18 cellular contexts compared by ENCODE assay signal in the genomic region with DNA sequence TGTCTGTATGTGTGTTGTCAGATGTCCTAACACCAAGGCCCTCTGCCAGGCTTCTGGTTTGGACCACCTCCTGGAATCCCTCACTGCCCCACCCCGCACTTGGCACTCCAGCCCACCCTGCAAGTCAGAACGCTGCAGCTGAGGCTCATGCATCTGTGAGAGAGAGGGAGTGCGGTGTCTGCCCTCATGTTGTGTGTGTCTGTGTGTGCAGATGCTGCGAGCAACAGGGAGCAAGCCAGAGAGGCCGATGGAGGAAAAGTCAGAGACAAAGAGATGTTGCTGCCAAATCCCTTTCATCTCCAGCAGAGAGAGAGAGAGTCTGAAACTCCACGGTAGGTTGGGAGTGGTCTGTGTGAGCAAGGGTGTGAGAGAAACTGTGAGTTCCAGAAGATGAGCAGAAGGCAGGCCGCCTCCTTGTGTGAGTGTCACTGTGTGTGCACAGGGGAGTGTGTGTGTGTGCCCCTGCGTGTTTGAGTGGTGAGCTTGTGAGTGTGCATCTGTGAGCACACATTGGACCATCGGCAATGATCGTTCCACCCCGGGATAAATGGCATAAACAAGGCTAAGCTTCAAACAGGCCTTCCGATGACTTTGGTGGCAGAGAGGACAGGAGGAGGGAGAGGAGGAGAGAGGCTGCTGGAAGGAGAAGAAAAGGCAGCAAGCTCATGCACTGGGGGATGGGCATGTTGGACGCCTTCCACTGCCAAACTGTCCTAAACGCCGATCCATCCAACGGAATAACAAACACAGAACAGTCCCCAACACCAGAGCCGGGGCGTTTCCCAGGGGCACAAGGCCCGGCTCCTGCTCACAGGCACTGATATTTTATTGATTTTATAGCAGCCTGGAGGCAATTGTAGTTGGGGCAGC.
"Had no signal": no experiment of that assay in that cellular context is flagged by ENCODE, and none has a peak within 500 bp of the region (broad histone marks: within the 10 kb centered on the region; RNA-seq: fewer than 3 reads in every experiment).

No MANE protein-coding gene starts in this region.

- H3K27ac Mint-ChIP-seq: activated CD8-positive, alpha-beta T cell treated with anti-CD3 and anti-CD28 coated beads, Interleukin-2, amount 10 ng/mL, durations not matched to agents 7 days and 5 days; activated naive CD4-positive, alpha-beta T cell treated with anti-CD3 and anti-CD28 coated beads, Interleukin-2, amount 50 U/mL, for 24 hours; natural killer cell treated with Interleukin-12 subunit alpha and Interleukin-12 subunit beta and Interleukin-15 and Interleukin-18, amount 100 ng/mL, for 72 hours; T-helper 2 cell treated with Interferon-gamma antibody and Interleukin-4, amounts not matched to agents 5 μg/mL and 100 μg/mL, for 36 hours had no signal

- DNase-seq: activated CD4-positive, alpha-beta T cell treated with anti-CD3 and anti-CD28 coated beads, Interleukin-2, amount 50 U/mL, for 1 hour; activated CD4-positive, CD25-positive, alpha-beta regulatory T cell treated with anti-CD3 and anti-CD28 coated beads, Interleukin-2, amount 50 U/mL, for 72 hours; activated CD8-positive, alpha-beta T cell treated with anti-CD3 and anti-CD28 coated beads, Interleukin-2, amount 10 ng/mL, durations not matched to agents 7 days and 5 days; activated gamma-delta T cell treated with Interleukin-2 at 50 U/mL for 16 hours; activated T-cell treated with anti-CD3 and anti-CD28 coated beads, Interleukin-2, amount 50 U/mL, for 1 hour; body of pancreas; effector CD4-positive, alpha-beta T cell; foreskin fibroblast; left ventricle myocardium superior; mammary epithelial cell; stimulated activated CD4-positive, alpha-beta T cell treated with anti-CD3 and anti-CD28 coated beads, Interleukin-4, amount 100 ng/mL, for 24 hours; stimulated activated naive CD4-positive, alpha-beta T cell treated with Interleukin-2 at 50 U/mL for 16 hours; thyroid gland; upper lobe of right lung; WERI-Rb-1 had no signal

- H3K4me3 ChIP-seq: body of pancreas, thyroid gland, upper lobe of right lung had no signal

- H3K9me3 Mint-ChIP-seq: activated naive CD4-positive, alpha-beta T cell treated with anti-CD3 and anti-CD28 coated beads, Interleukin-2, amount 50 U/mL, for 24 hours; natural killer cell treated with Interleukin-12 subunit alpha and Interleukin-12 subunit beta and Interleukin-15 and Interleukin-18, amount 100 ng/mL, for 72 hours; T-helper 2 cell treated with Interferon-gamma antibody and Interleukin-4, amounts not matched to agents 5 μg/mL and 100 μg/mL, for 36 hours had no signal

- H3K4me3 Mint-ChIP-seq: activated CD8-positive, alpha-beta T cell treated with anti-CD3 and anti-CD28 coated beads, Interleukin-2, amount 10 ng/mL, durations not matched to agents 7 days and 5 days; activated naive CD4-positive, alpha-beta T cell treated with anti-CD3 and anti-CD28 coated beads, Interleukin-2, amount 50 U/mL, for 24 hours; natural killer cell treated with Interleukin-12 subunit alpha and Interleukin-12 subunit beta and Interleukin-15 and Interleukin-18, amount 100 ng/mL, for 72 hours; T-helper 2 cell treated with Interferon-gamma antibody and Interleukin-4, amounts not matched to agents 5 μg/mL and 100 μg/mL, for 36 hours had no signal

- H3K4me1 ChIP-seq: body of pancreas, thyroid gland, upper lobe of right lung had no signal

- H3K27ac ChIP-seq: body of pancreas, thyroid gland, upper lobe of right lung, WERI-Rb-1 had no signal

- H3K36me3 ChIP-seq: thyroid gland, upper lobe of right lung, WERI-Rb-1 had no signal

- H3K27me3 ChIP-seq: body of pancreas, thyroid gland had no signal

- H3K9me3 ChIP-seq: body of pancreas, thyroid gland, upper lobe of right lung had no signal

- ATAC-seq: activated CD8-positive, alpha-beta T cell treated with anti-CD3 and anti-CD28 coated beads, Interleukin-2, amount 10 ng/mL, durations not matched to agents 7 days and 5 days; body of pancreas; left ventricle myocardium superior; natural killer cell treated with Interleukin-12 subunit alpha and Interleukin-12 subunit beta and Interleukin-15 and Interleukin-18, amount 100 ng/mL, for 72 hours; upper lobe of right lung had no signal

- H3K36me3 Mint-ChIP-seq: activated naive CD4-positive, alpha-beta T cell treated with anti-CD3 and anti-CD28 coated beads, Interleukin-2, amount 50 U/mL, for 24 hours; natural killer cell treated with Interleukin-12 subunit alpha and Interleukin-12 subunit beta and Interleukin-15 and Interleukin-18, amount 100 ng/mL, for 72 hours had no signal

- H3K4me1 Mint-ChIP-seq: activated naive CD4-positive, alpha-beta T cell treated with anti-CD3 and anti-CD28 coated beads, Interleukin-2, amount 50 U/mL, for 24 hours had no signal
